Comparison of ENCODE assay signal across 9 cellular contexts in the genomic region with DNA sequence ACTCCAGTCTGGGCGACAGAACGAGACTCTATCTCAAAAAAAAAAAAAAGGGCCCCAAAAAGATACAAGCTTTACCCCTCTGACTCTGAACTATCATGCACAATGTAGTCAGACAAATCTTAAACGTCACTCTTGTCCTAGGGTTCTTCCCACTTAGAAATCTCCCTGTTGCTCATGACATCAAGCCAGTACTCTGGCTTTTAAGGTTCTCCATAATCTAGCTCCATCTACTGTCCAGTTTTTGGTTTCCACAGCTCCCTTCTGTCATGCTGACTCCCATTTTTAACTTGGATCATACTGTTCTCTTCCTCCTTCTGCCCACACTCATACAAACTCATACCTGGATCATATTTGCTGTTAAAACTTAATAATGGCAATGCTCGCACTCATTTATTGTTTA.
DNase-seq lines count a peak whose midpoint lies in the region; ATAC-seq and TF ChIP-seq lines count a peak whose summit lies in the region.
"Had no signal": no experiment of that assay in that cellular context is flagged by ENCODE, and none has a peak within 500 bp of the region (broad histone marks: within the 10 kb centered on the region; RNA-seq: fewer than 3 reads in every experiment).

No MANE protein-coding gene starts in this region.

- no peak overlapping the region for H3K4me3 ChIP-seq in AG10803 (ENCODE audit: low read length)
- H3K4me3 ChIP-seq: psoas muscle had no signal

- no peak for ATAC-seq in foreskin keratinocyte
- ATAC-seq: psoas muscle had no signal

- CTCF ChIA-PET in HEK293T (lab: Yijun Ruan, JAX): no interaction called here

- in situ Hi-C loops in SK-MEL-5 (cut with HindIII; ENCODE audit: low pct_unique_long_range_greater_than_20kb, low sequenced_read_pairs): no loop called here

- no peak overlapping the region for H3K27ac ChIP-seq in foreskin keratinocyte
- H3K27ac ChIP-seq: psoas muscle had no signal

- H3K4me1 ChIP-seq in foreskin keratinocyte: peaks cover 18% of the 10 kb centered on the region
- H3K4me1 ChIP-seq: psoas muscle had no signal

- no peaks in the 10 kb centered on the region for H3K27me3 ChIP-seq in foreskin keratinocyte

- POLR2A ChIA-PET in HEK293T (lab: Yijun Ruan, JAX): no interaction called here

- peak; percentile 50 for TF ChIP-seq CTCF in AG10803 (conservative IDR thresholded peaks at IDR 0.05; ENCODE audit: low read length)
- peak; percentile 48 for TF ChIP-seq CTCF in foreskin keratinocyte (conservative IDR thresholded peaks at IDR 0.05)

- DNase-seq in AG10803 (ENCODE audit: low read depth) (peak; percentile 31), HEK293T (ENCODE audit: extremely low spot score) (peak; percentile 30), SK-MEL-5 (ENCODE audit: low read depth, low spot score) (peak; percentile 78), foreskin keratinocyte (peak in 1 of 2 donors; percentile 33), GM19238 (ENCODE audit: insufficient read length, low spot score) (no peak), SK-N-DZ (ENCODE audit: low spot score) (no peak), middle frontal gyrus (ENCODE audit: extremely low spot score, low spot score) (no peak)
- DNase-seq in activated CD8-positive, alpha-beta memory T cell treated with anti-CD3 and anti-CD28 coated beads, Interleukin-2, amount 50 U/mL, for 48 hours: no peak
- DNase-seq: psoas muscle had no signal

TF ChIP-seq in HEK293T, 16 proteins besides CTCF, POLR2A, EP300 and RAD21:
- TF ChIP-seq HDGF (IDR thresholded peaks at IDR 0.05; ENCODE audit: borderline replicate concordance): no peak
- no peak for TF ChIP-seq BHLHE40 (IDR thresholded peaks at IDR 0.05; ENCODE audit: borderline replicate concordance)
- no peak for TF ChIP-seq NFRKB (IDR thresholded peaks at IDR 0.05)
- no peak for TF ChIP-seq TARDBP (IDR thresholded peaks at IDR 0.05)
- TF ChIP-seq ELF4 (IDR thresholded peaks at IDR 0.05): no peak
- no peak for TF ChIP-seq L3MBTL2 (conservative IDR thresholded peaks at IDR 0.05)

Comparison
In these comparisons a context has a peak if more than half of its experiments do, and no peak if none do; other contexts are left out.
1. DNase-seq: peak in AG10803 (single experiment), HEK293T (single experiment) and SK-MEL-5 (single experiment); none in activated CD8-positive, alpha-beta memory T cell treated with anti-CD3 and anti-CD28 coated beads, Interleukin-2, amount 50 U/mL, for 48 hours (single experiment), GM19238 (single experiment), SK-N-DZ (single experiment) and middle frontal gyrus (single experiment).